ENCODE assay signal across 8 cellular contexts in the genomic region with DNA sequence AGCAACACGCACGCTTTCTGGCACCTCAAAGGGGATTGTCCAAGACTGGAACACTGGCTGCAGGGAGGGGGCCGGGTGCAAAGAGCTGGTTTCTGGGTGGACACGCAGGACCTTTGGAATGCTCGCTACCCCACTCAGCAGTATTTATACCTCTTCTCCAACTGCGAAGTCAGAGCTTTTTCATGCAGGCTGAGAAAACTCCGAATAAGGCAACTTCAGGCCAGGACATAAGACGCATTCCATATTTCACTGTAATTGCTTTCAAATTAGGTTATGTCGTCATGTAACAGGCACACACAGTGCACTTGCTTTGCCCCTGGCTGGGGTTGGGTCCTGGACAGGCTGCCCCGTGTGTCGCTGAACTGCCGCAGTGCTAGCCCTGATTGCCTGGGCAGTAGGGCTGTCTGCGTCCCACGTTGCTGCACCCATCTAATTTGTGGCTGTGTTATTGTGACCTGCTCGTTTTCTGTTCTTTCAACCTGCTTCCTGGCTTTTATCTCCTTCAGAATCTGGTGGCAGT. TPM values are rescaled to one million over a fixed set of nuclear protein-coding genes. Genes with fewer than 3 reads are reported as not detected.
DNase-seq lines count a peak whose midpoint lies in the region; ATAC-seq and TF ChIP-seq lines count a peak whose summit lies in the region.

No MANE protein-coding gene starts in this region.

- H3K36me3 Mint-ChIP-seq in brain, result peaks cover 42% of the 10 kb centered on the region
- peaks cover 5% of the 10 kb centered on the region for H3K36me3 Mint-ChIP-seq in stimulated activated memory B cell treated with anti-CD40 and anti-IgM and Interleukin-4, amounts not matched to agents 10 μg/mL and 1 μg/mL and 100 μg/mL, for 72 hours

- no peaks in the 10 kb centered on the region for H3K27me3 Mint-ChIP-seq in brain
- no peaks in the 10 kb centered on the region for H3K27me3 Mint-ChIP-seq in stimulated activated memory B cell treated with anti-CD40 and anti-IgM and Interleukin-4, amounts not matched to agents 10 μg/mL and 1 μg/mL and 100 μg/mL, for 72 hours

- H3K27ac Mint-ChIP-seq in brain, result peak overlapping the region in 3 of 5 experiments; percentile 65 to 96 (median 91)
- no peak overlapping the region for H3K27ac Mint-ChIP-seq in stimulated activated memory B cell treated with anti-CD40 and anti-IgM and Interleukin-4, amounts not matched to agents 10 μg/mL and 1 μg/mL and 100 μg/mL, for 72 hours

- H3K4me3 ChIP-seq in spleen, result no peak overlapping the region

- H3K36me3 ChIP-seq in spleen, result peaks cover 0 to 42% (median 0%) of the 10 kb centered on the region in 6 donors

- H3K4me3 Mint-ChIP-seq in brain, result no peak overlapping the region
- H3K4me3 Mint-ChIP-seq in stimulated activated memory B cell treated with anti-CD40 and anti-IgM and Interleukin-4, amounts not matched to agents 10 μg/mL and 1 μg/mL and 100 μg/mL, for 72 hours, result no peak overlapping the region

- TF ChIP-seq CTCF in brain (conservative IDR thresholded peaks at IDR 0.05) (no peak), spleen (IDR thresholded peaks at IDR 0.05 in 8 of 11, conservative IDR thresholded peaks at IDR 0.05 in 3 of 11) (no peak)

- no peak for ATAC-seq in HG02588 (IDR thresholded peaks at IDR 0.05; ENCODE audit: unreplicated experiment)
- ATAC-seq in stimulated activated memory B cell treated with anti-CD40 and anti-IgM and Interleukin-4, amounts not matched to agents 10 μg/mL and 1 μg/mL and 100 μg/mL, for 72 hours, result no peak
- no peak for ATAC-seq in HG03565 (IDR thresholded peaks at IDR 0.05; ENCODE audit: unreplicated experiment)

- H3K4me1 Mint-ChIP-seq in brain, result peaks cover 65% of the 10 kb centered on the region
- H3K4me1 Mint-ChIP-seq in stimulated activated memory B cell treated with anti-CD40 and anti-IgM and Interleukin-4, amounts not matched to agents 10 μg/mL and 1 μg/mL and 100 μg/mL, for 72 hours, result peaks cover 83% of the 10 kb centered on the region

- H3K4me1 ChIP-seq in spleen, result peaks cover 65 to 100% (median 92%) of the 10 kb centered on the region in 6 donors

- 62 to 76% (median 74%) methylated on average over 15 of the region's 15 CpGs for WGBS in spleen, 5 donors

- no peaks in the 10 kb centered on the region for H3K9me3 ChIP-seq in spleen

- intact Hi-C loops in spleen (cut with DNase I; ENCODE audit: low total_unique reads), result no loop called here

- peak overlapping the region; percentile 74 to 91 (median 84) for H3K27ac ChIP-seq in spleen

- peaks cover 0 to 3% (median 0%) of the 10 kb centered on the region in 5 experiments for H3K9me3 Mint-ChIP-seq in brain
- no peaks in the 10 kb centered on the region for H3K9me3 Mint-ChIP-seq in stimulated activated memory B cell treated with anti-CD40 and anti-IgM and Interleukin-4, amounts not matched to agents 10 μg/mL and 1 μg/mL and 100 μg/mL, for 72 hours

- no peak for TF ChIP-seq POLR2A in spleen (IDR thresholded peaks at IDR 0.05)

- peak; percentile 100 for DNase-seq in HCEC 1CT
- peak; percentile 71 for DNase-seq in islet precursor cell
- no peak for DNase-seq in spleen
- DNase-seq in NCI-H2107 (lab: John Stamatoyannopoulos, UW), result no peak

- no peaks in the 10 kb centered on the region for H3K27me3 ChIP-seq in spleen (replicated peaks in 1 of 7)

RNA-seq across cellular contexts. Expression of a gene that starts 44.5 kb away (rescaled TPM):
- polyA plus RNA-seq in brain (ENCODE audit: insufficient read depth, low read depth, low replicate concordance) (379 TPM), spleen (100 to 1,000 TPM in 1 of 3 donors, 10 to 100 TPM in 2; 39.3 to 185 (median 51.2) TPM)
- total RNA-seq in spleen, result 100 to 1,000 TPM; 360 to 621 (median 487) TPM

RNA-seq across cellular contexts. Expression of a gene that starts 52.3 kb away (rescaled TPM):
- polyA plus RNA-seq in brain (ENCODE audit: insufficient read depth, low read depth, low replicate concordance) (0.44 TPM), spleen (10 to 100 TPM; 15.2 to 33.3 (median 29.1) TPM)
- total RNA-seq in spleen, result 10 to 100 TPM in 5 of 7 donors, 1 to 10 TPM in 2; 9.0 to 25.6 (median 12.6) TPM

Comparison
In these comparisons a context has a peak if more than half of its experiments do, and no peak if none do; other contexts are left out.
1. DNase-seq: peak in HCEC 1CT (single experiment) and islet precursor cell (single experiment); none in spleen (single experiment) and NCI-H2107 (single experiment).
2. RNA of a gene that starts 52.3 kb away (polyA plus RNA-seq): 15.2 to 33.3 TPM in spleen; 0.44 TPM in brain (single experiment); every median in the first group is over 10 times any median in the second.